In the genomic region with DNA sequence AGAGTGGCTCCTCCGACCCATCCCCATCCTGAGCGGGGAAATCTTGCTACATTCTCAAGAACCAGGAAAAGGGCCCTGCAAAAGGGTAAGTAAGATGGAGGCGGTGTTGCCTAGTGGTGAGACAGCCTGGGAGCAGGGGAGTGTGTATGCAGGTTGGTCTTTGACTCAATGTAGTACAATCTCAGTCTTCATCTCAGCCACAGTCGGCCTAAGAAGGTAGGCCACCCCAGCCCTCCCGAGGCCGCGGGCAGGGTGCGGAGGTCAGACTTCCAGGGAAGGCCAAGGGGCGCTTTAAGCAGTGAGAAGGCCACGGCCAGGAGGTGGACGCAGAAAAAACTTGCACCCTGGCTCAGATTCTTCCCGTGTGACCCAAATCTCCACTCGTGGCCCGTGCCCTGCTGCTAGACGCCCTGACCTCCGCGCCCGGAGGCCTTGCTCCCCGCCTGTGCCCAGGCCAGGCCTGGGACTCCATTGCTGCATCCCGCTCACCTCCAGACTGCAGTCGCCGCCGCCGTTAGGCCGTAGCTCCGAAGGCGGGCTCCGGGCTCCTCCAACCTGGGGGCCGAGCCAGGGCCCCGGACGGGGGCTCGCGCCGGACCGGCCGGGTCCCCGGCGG, we compare ENCODE assay signal across 8 cellular contexts. TPM values are rescaled to one million over a fixed set of nuclear protein-coding genes. Genes with fewer than 3 reads are reported as not detected.
DNase-seq lines count a peak whose midpoint lies in the region; TF ChIP-seq lines count a peak whose summit lies in the region.

No MANE protein-coding gene starts in this region.

- peaks cover 7% of the 10 kb centered on the region; the same call in 1 of the 2 replicates for H3K79me2 ChIP-seq in H9 (ENCODE audit: insufficient read depth, low read length)

- TF ChIP-seq POLR2A in spleen (IDR thresholded peaks at IDR 0.05), result no peak

- H2BK5ac ChIP-seq in H9 (ENCODE audit: insufficient read length, low read length), result no peak overlapping the region

- peaks cover 22 to 25% of the 10 kb centered on the region in 2 experiments for H3K4me1 Mint-ChIP-seq in H9
- H3K4me1 Mint-ChIP-seq in activated naive CD8-positive, alpha-beta T cell treated with anti-CD3 and anti-CD28 coated beads for 36 hours, result peaks cover 25% of the 10 kb centered on the region

- H3K4ac ChIP-seq in H9 (ENCODE audit: low read depth, low read length), result no peak overlapping the region

- H2AFZ ChIP-seq in H9 (ENCODE audit: low read length), result no peak overlapping the region

- H3K27ac Mint-ChIP-seq in H9, result peak overlapping the region; percentile 22 to 91 (median 89)
- peak overlapping the region; percentile 87 for H3K27ac Mint-ChIP-seq in activated naive CD8-positive, alpha-beta T cell treated with anti-CD3 and anti-CD28 coated beads for 36 hours

- no peak overlapping the region for H3K23ac ChIP-seq in H9 (ENCODE audit: insufficient read length, low read depth, low read length)

- H3K9me3 ChIP-seq in H9 (ENCODE audit: control insufficient read depth, low read depth, low read length), result no peaks in the 10 kb centered on the region
- H3K9me3 ChIP-seq in MG63, result no peaks in the 10 kb centered on the region
- H3K9me3 ChIP-seq in spleen, result no peaks in the 10 kb centered on the region

- H3K4me3 Mint-ChIP-seq in H9, result peak overlapping the region; percentile 78 to 94
- H3K4me3 Mint-ChIP-seq in activated naive CD8-positive, alpha-beta T cell treated with anti-CD3 and anti-CD28 coated beads for 36 hours, result peak overlapping the region; percentile 92

- no peak overlapping the region for H4K91ac ChIP-seq in H9 (ENCODE audit: insufficient read length, low read depth, low read length)

- H3K14ac ChIP-seq in H9 (ENCODE audit: insufficient read depth, low read length), result peak overlapping the region; percentile 36

- H4K5ac ChIP-seq in H9 (ENCODE audit: insufficient read length, low read depth, low read length), result no peak overlapping the region

- H3K9ac ChIP-seq in H9 (ENCODE audit: extremely low read depth, insufficient read length, low read length), result peak overlapping the region; percentile 54

- H3T11ph ChIP-seq in H9 (ENCODE audit: low read length), result no peak overlapping the region

- no peaks in the 10 kb centered on the region for H4K20me1 ChIP-seq in H9 (ENCODE audit: control insufficient read depth, insufficient read depth, insufficient read length)

- H3K27me3 ChIP-seq in H9 (ENCODE audit: insufficient read depth, low read length) (no peaks in the 10 kb centered on the region), MG63 (no peaks in the 10 kb centered on the region), spleen (replicated peaks in 1 of 7) (no peaks in the 10 kb centered on the region)

- 0 out of 5 replicates have a peak, but pooled peaks cover 0 to 2% of the 10 kb centered on the region in 2 experiments for H3K9me3 Mint-ChIP-seq in H9
- no peaks in the 10 kb centered on the region for H3K9me3 Mint-ChIP-seq in activated naive CD8-positive, alpha-beta T cell treated with anti-CD3 and anti-CD28 coated beads for 36 hours

- H2BK12ac ChIP-seq in H9 (ENCODE audit: insufficient read length, low read depth, low read length), result no peak overlapping the region

- H3K4me1 ChIP-seq in H9 (ENCODE audit: insufficient read depth, low read length) (no peaks in the 10 kb centered on the region), spleen (peaks cover 19 to 52% (median 33%) of the 10 kb centered on the region in 6 donors)

- H4K8ac ChIP-seq in H9 (replicated peaks; ENCODE audit: insufficient read length, low read depth, low read length), result no peak overlapping the region

- H3K18ac ChIP-seq in H9 (ENCODE audit: insufficient read length, low read depth, low read length), result no peak overlapping the region

- H2AK5ac ChIP-seq in H9 (ENCODE audit: insufficient read length, low read length), result no peak overlapping the region

- no CpG with 5 or more reads among the region's 38 CpGs for WGBS in H9 (ENCODE audit: extremely low coverage, insufficient read length, low lambda C conversion rate)
- WGBS in spleen, 5 donors, result 3 to 11% (median 4%) methylated on average over 12 to 38 of the region's 38 CpGs

- H3K4me2 ChIP-seq in H9 (ENCODE audit: insufficient read depth, insufficient read length, low read length), result peak overlapping the region; percentile 79

- DNase-seq in activated naive CD4-positive, alpha-beta T cell treated with Interleukin-2 at 50 U/mL for 16 hours, result peak; percentile 5
- no peak for DNase-seq in activated naive CD4-positive, alpha-beta T cell treated with anti-CD3 and anti-CD28 coated beads, Interleukin-2, amount 50 U/mL, for 16 hours
- no peak for DNase-seq in H9
- DNase-seq in MG63, result no peak
- DNase-seq in activated naive CD8-positive, alpha-beta T cell treated with anti-CD3 and anti-CD28 coated beads for 36 hours, result peak; percentile 25
- DNase-seq in spleen, result no peak
- no peak for DNase-seq in occipital lobe (lab: John Stamatoyannopoulos, UW)

- no peak overlapping the region for H2BK20ac ChIP-seq in H9 (ENCODE audit: low read depth, low read length, poor library complexity, severe bottlenecking)

- no peaks in the 10 kb centered on the region for H3K27me3 Mint-ChIP-seq in H9 (ENCODE audit: low read depth)
- no peaks in the 10 kb centered on the region for H3K27me3 Mint-ChIP-seq in activated naive CD8-positive, alpha-beta T cell treated with anti-CD3 and anti-CD28 coated beads for 36 hours

- no peaks in the 10 kb centered on the region for H3K79me1 ChIP-seq in H9 (ENCODE audit: insufficient read depth, low read depth, low read length, poor library complexity, severe bottlenecking)

- H3K27ac ChIP-seq in H9 (ENCODE audit: insufficient read length, low read depth, low read length) (no peak overlapping the region), spleen (peak overlapping the region in 7 of 8 donors; percentile 93 to 98 (median 95))

- no peak overlapping the region for H2BK120ac ChIP-seq in H9 (ENCODE audit: low read depth, low read length, poor library complexity, severe bottlenecking)

- no peak for TF ChIP-seq CTCF in H9 (conservative IDR thresholded peaks at IDR 0.05)
- no peak for TF ChIP-seq CTCF in spleen (IDR thresholded peaks at IDR 0.05 in 8 of 11, conservative IDR thresholded peaks at IDR 0.05 in 3 of 11)

- peaks cover 65% of the 10 kb centered on the region for H3K36me3 ChIP-seq in MG63
- H3K36me3 ChIP-seq in spleen, result peaks cover 0 to 21% (median 0%) of the 10 kb centered on the region in 6 donors

- peaks cover 30 to 43% (median 32%) of the 10 kb centered on the region in 3 experiments for H3K36me3 Mint-ChIP-seq in H9 (ENCODE audit: insufficient read depth in 1 of 3, low read depth in 3 of 3)
- peaks cover 38% of the 10 kb centered on the region for H3K36me3 Mint-ChIP-seq in activated naive CD8-positive, alpha-beta T cell treated with anti-CD3 and anti-CD28 coated beads for 36 hours

- H3K4me3 ChIP-seq in MG63 (peak overlapping the region; percentile 82), iPS-11a (ENCODE audit: low read depth, low read length) (peak overlapping the region; percentile 82), spleen (peak overlapping the region; percentile 71 to 96 (median 86))

- no peak overlapping the region for H2BK15ac ChIP-seq in H9 (ENCODE audit: low read depth, low read length)

- intact Hi-C loops in spleen (cut with DNase I; ENCODE audit: low total_unique reads), result no loop called here

- H3K23me2 ChIP-seq in H9 (ENCODE audit: insufficient read length, low read depth, low read length, poor library complexity, severe bottlenecking), result peaks cover 14% of the 10 kb centered on the region

- H3K56ac ChIP-seq in H9 (ENCODE audit: insufficient read length, low read depth, low read length), result no peak overlapping the region

RNA-seq across cellular contexts. Expression of a gene that starts 0.4 kb away (rescaled TPM):
- total RNA-seq in H9 (2021) (109 TPM in 2 replicates), spleen (10 to 100 TPM in 1 of 7 donors, 1 to 10 TPM in 6; 1.8 to 10.2 (median 7.2) TPM), occipital lobe (1.1 TPM)
- total RNA-seq in MG63 (2014; rRNA removed; shearing (Covaris generic); ENCODE audit: low replicate concordance), result 24.5 and 30.9 TPM in 2 replicates
- 10 to 100 TPM; 80.5 to 86.5 TPM for total RNA-seq in activated naive CD8-positive, alpha-beta T cell treated with anti-CD3 and anti-CD28 coated beads for 36 hours
- 1 to 10 TPM; 2.1 to 4.1 (median 3.7) TPM for polyA plus RNA-seq in spleen

RNA-seq across cellular contexts. Expression of a gene that starts 0.5 kb away (rescaled TPM):
- total RNA-seq in H9 (2021) (36.4 and 36.7 TPM in 2 replicates), spleen (10 to 100 TPM; 15.9 to 26.0 (median 22.9) TPM), occipital lobe (41.5 TPM)
- 51.2 and 52.8 TPM in 2 replicates for total RNA-seq in MG63 (2014; rRNA removed; shearing (Covaris generic); ENCODE audit: low replicate concordance)
- total RNA-seq in activated naive CD8-positive, alpha-beta T cell treated with anti-CD3 and anti-CD28 coated beads for 36 hours, result 10 to 100 TPM; 51.4 to 65.7 TPM
- 10 to 100 TPM; 19.7 to 25.0 (median 23.6) TPM for polyA plus RNA-seq in spleen

RNA-seq across cellular contexts. Expression of a gene that starts 14.2 kb away (rescaled TPM):
- total RNA-seq in H9 (2021), result 21.4 and 22.3 TPM in 2 replicates
- total RNA-seq in MG63 (2014; rRNA removed; shearing (Covaris generic); ENCODE audit: low replicate concordance), result 20.3 and 21.1 TPM in 2 replicates
- total RNA-seq in activated naive CD8-positive, alpha-beta T cell treated with anti-CD3 and anti-CD28 coated beads for 36 hours, result 1 to 10 TPM; 5.6 to 6.2 TPM
- total RNA-seq in spleen, result 10 to 100 TPM in 6 of 7 donors, 1 to 10 TPM in 1; 9.6 to 15.7 (median 13.4) TPM
- 1 to 10 TPM; 3.5 to 6.8 (median 4.7) TPM for polyA plus RNA-seq in spleen
- total RNA-seq in occipital lobe, result 9.7 TPM

RNA-seq across cellular contexts. Expression of a gene that starts 19.7 kb away (rescaled TPM):
- total RNA-seq in H9 (2021) (0.20 TPM in 2 replicates), spleen (not detected), occipital lobe (not detected)
- not detected in 2 replicates for total RNA-seq in MG63 (2014; rRNA removed; shearing (Covaris generic); ENCODE audit: low replicate concordance)
- total RNA-seq in activated naive CD8-positive, alpha-beta T cell treated with anti-CD3 and anti-CD28 coated beads for 36 hours, result not detected
- not detected for polyA plus RNA-seq in spleen

RNA-seq across cellular contexts. Expression of a gene that starts 41.7 kb away (rescaled TPM):
- 0.15 TPM in 2 replicates for total RNA-seq in H9 (2021)
- total RNA-seq in MG63 (2014; rRNA removed; shearing (Covaris generic); ENCODE audit: low replicate concordance), result not detected in 2 replicates
- not detected for total RNA-seq in activated naive CD8-positive, alpha-beta T cell treated with anti-CD3 and anti-CD28 coated beads for 36 hours
- 10 to 100 TPM in 6 of 7 donors, 1 to 10 TPM in 1; 6.8 to 18.8 (median 10.7) TPM for total RNA-seq in spleen
- 1 to 10 TPM; 1.3 to 2.6 (median 1.5) TPM for polyA plus RNA-seq in spleen
- 0.62 TPM for total RNA-seq in occipital lobe

Comparison
In these comparisons a context has a peak if more than half of its experiments do, and no peak if none do; other contexts are left out.
1. DNase-seq: peak in activated naive CD4-positive, alpha-beta T cell treated with Interleukin-2 at 50 U/mL for 16 hours (single experiment) and activated naive CD8-positive, alpha-beta T cell treated with anti-CD3 and anti-CD28 coated beads for 36 hours (single experiment); none in activated naive CD4-positive, alpha-beta T cell treated with anti-CD3 and anti-CD28 coated beads, Interleukin-2, amount 50 U/mL, for 16 hours (single experiment), H9 (single experiment), MG63 (single experiment), spleen (single experiment) and occipital lobe (single experiment).
2. Peak in every context shown above with its lines, with median percentiles within 50 percentile points of each other: H3K4me3 ChIP-seq.